1 cellular context compared by ENCODE assay signal in genomic region chr16:30553396-30553899, GRCh38.
TF ChIP-seq lines count a peak whose summit lies in the region.

No MANE protein-coding gene starts in this region.

TF ChIP-seq in GM12878, 131 proteins besides CTCF, POLR2A, EP300 and RAD21:
- TF ChIP-seq POLR2AphosphoS5 (IDR thresholded peaks at IDR 0.05; ENCODE audit: low read length) (no peak), STAT1 (conservative IDR thresholded peaks at IDR 0.05) (no peak), TCF3 (IDR thresholded peaks at IDR 0.05; ENCODE audit: borderline replicate concordance, insufficient read depth, low read depth, low read length) (no peak), ZBTB40 (IDR thresholded peaks at IDR 0.05; ENCODE audit: borderline replicate concordance) (no peak), BCL11A (IDR thresholded peaks at IDR 0.05; ENCODE audit: low read depth, low read length) (no peak), SPI1 (IDR thresholded peaks at IDR 0.05; ENCODE audit: borderline replicate concordance, insufficient read depth, low read depth, low read length) (peak; percentile 48; the same call in 1 of the 2 replicates), SREBF1 (IDR thresholded peaks at IDR 0.05; ENCODE audit: low read length) (no peak), ZNF622 (IDR thresholded peaks at IDR 0.05) (no peak)
